8 cellular contexts compared by ENCODE assay signal in the genomic region with DNA sequence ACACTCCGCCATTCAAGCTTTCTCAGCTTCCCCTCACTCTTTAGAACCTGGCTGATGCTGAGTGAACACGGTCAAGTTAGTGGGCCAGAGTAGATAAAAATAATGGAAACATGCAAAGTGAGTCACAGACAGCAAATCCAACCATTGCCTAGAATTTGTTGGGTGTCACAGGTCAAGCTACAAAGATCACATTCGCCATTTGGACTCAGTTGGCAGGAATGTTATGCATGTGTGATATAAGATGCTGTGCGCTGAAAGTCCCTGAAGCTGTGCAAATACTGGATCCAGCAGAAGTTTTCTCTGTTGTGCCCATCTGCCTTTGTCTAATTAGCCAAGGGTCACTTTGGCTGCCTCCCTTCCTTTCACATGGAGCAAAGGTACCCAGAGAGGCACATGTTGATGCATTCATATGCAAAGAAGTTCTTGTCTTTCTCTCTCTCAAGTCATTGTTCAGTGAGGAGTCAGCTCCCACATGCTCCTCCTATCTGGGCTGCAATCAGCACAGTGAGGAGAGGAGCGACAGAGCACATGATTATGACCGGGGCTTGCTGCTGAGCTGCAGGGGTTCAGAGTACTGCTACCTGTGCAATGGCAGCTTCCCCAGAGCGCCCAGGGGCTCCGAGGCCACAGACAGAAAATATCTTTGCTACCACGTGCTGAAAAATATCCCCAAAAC. TPM values are rescaled to one million over a fixed set of nuclear protein-coding genes. Genes with fewer than 3 reads are reported as not detected.
A peak's percentile ranks its signal among the peaks of the same experiment; 100 is the strongest.
DNase-seq lines count a peak whose midpoint lies in the region; ATAC-seq and TF ChIP-seq lines count a peak whose summit lies in the region.

No MANE protein-coding gene starts in this region.

- H3K36me3 Mint-ChIP-seq in memory B cell = peaks cover 14% of the 10 kb centered on the region

- H3K27ac Mint-ChIP-seq in memory B cell = peak overlapping the region; percentile 90

- peak overlapping the region; percentile 78 for H3K4me3 Mint-ChIP-seq in memory B cell

- no peak for TF ChIP-seq CTCF in RWPE1 (conservative IDR thresholded peaks at IDR 0.05; ENCODE audit: low read depth)

- no peaks in the 10 kb centered on the region for H3K27me3 Mint-ChIP-seq in memory B cell

- no peak overlapping the region for H3K27ac ChIP-seq in RWPE1

- peaks cover 77% of the 10 kb centered on the region for H3K4me1 Mint-ChIP-seq in memory B cell

- peak; percentile 25 for DNase-seq in activated CD4-positive, alpha-beta T cell treated with anti-CD3 and anti-CD28 coated beads, Interleukin-2, amount 50 U/mL, for 1 hour
- DNase-seq in memory B cell (ENCODE audit: low spot score in 2 of 2) (no peak), AG08395 (ENCODE audit: low spot score) (no peak), SK-N-DZ (ENCODE audit: low spot score) (no peak), CD1c-positive myeloid dendritic cell (ENCODE audit: extremely low spot score) (no peak), RWPE1 (ENCODE audit: low spot score) (no peak)

- peak; percentile 35 for ATAC-seq in GM18867 (IDR thresholded peaks at IDR 0.05; ENCODE audit: unreplicated experiment)
- ATAC-seq in HG02759 (IDR thresholded peaks at IDR 0.05; ENCODE audit: unreplicated experiment) = peak; percentile 28
- peak; percentile 37 for ATAC-seq in memory B cell (ENCODE audit: low read depth)

- CTCF ChIA-PET in RWPE1 (lab: Yijun Ruan, JAX) = interaction anchor here (0.5 to 0.7 kb wide), 2 partner anchors 32 to 95 kb away, joined by 3 read pairs; no protein-coding TSS in a partner anchor

- H3K9me3 Mint-ChIP-seq in memory B cell = no peaks in the 10 kb centered on the region

- POLR2A ChIA-PET in RWPE1 (lab: Yijun Ruan, JAX; ENCODE audit: low non-redundant PET) = no interaction called here

RNA-seq across cellular contexts. Expression of a gene that starts 39.7 kb away (rescaled TPM):
- polyA plus RNA-seq in SK-N-DZ (2014; cell fraction: cytosol; rRNA removed) = not detected in 2 replicates
- not detected in 2 replicates for polyA plus RNA-seq in SK-N-DZ (2014; cell fraction: nucleus; rRNA removed)
